ENCODE assay signal across 38 cellular contexts in genomic region chr5:66684663-66685062, GRCh38.
"Had no signal": no experiment of that assay in that cellular context is flagged by ENCODE, and none has a peak within 500 bp of the region (broad histone marks: within the 10 kb centered on the region; RNA-seq: fewer than 3 reads in every experiment).

No MANE protein-coding gene starts in this region.

- H3K9me3 ChIP-seq: adrenal gland, body of pancreas, breast epithelium had no signal

- H3K27me3 ChIP-seq: adrenal gland, body of pancreas, brain microvascular endothelial cell, breast epithelium had no signal

- DNase-seq: activated B cell treated with CpG ODN at 0.5 μM for 24 hours; activated CD4-positive, alpha-beta memory T cell treated with anti-CD3 and anti-CD28 coated beads for 36 hours; activated CD4-positive, alpha-beta T cell treated with anti-CD3 and anti-CD28 coated beads for 4 hours; activated CD4-positive, alpha-beta T cell treated with anti-CD3 and anti-CD28 coated beads, Interleukin-2, amount 10 ng/mL, durations not matched to agents 24 days and 14 days; activated CD4-positive, alpha-beta T cell treated with anti-CD3 and anti-CD28 coated beads, Interleukin-2, amount 50 U/mL, for 1 hour; activated CD4-positive, alpha-beta T cell treated with anti-CD3 and anti-CD28 coated beads, Interleukin-2, amount 50 U/mL, for 4 hours; activated CD4-positive, CD25-positive, alpha-beta regulatory T cell treated with anti-CD3 and anti-CD28 coated beads, Interleukin-2, amount 50 U/mL, for 72 hours; activated CD8-positive, alpha-beta memory T cell treated with anti-CD3 and anti-CD28 coated beads, Interleukin-2, amount 50 U/mL, for 4 hours; activated CD8-positive, alpha-beta T cell treated with anti-CD3 and anti-CD28 coated beads for 36 hours; activated effector memory CD4-positive, alpha-beta T cell treated with anti-CD3 and anti-CD28 coated beads, Interleukin-2, amount 50 U/mL, for 16 hours; activated gamma-delta T cell treated with Interleukin-2 at 50 U/mL for 16 hours; activated naive CD4-positive, alpha-beta T cell; activated naive CD4-positive, alpha-beta T cell treated with anti-CD3 and anti-CD28 coated beads for 36 hours; activated naive CD4-positive, alpha-beta T cell treated with anti-CD3 and anti-CD28 coated beads, Interleukin-2, amount 50 U/mL, for 16 hours; activated naive CD8-positive, alpha-beta T cell treated with anti-CD3 and anti-CD28 coated beads for 36 hours; activated T-cell treated with anti-CD3 and anti-CD28 coated beads for 4 hours; activated T-cell treated with anti-CD3 and anti-CD28 coated beads, Interleukin-2, amount 50 U/mL, for 1 hour; activated T-cell treated with anti-CD3 and anti-CD28 coated beads, Interleukin-2, amount 50 U/mL, for 4 hours; activated T-cell treated with anti-CD3 and anti-CD28 coated beads, Interleukin-2, amount 50 U/mL, for 72 hours; adrenal gland; amniotic stem cell; aorta; body of pancreas; brain microvascular endothelial cell; cerebellar nuclear complex; T-helper 1 cell; T-helper 2 cell; T-helper 9 cell had no signal

- H3K27ac ChIP-seq: adrenal gland, brain microvascular endothelial cell, breast epithelium, VCaP had no signal

- H3K9me3 Mint-ChIP-seq: activated B cell treated with CpG ODN at 0.5 μM for 24 hours; activated CD4-positive, alpha-beta memory T cell treated with anti-CD3 and anti-CD28 coated beads for 36 hours; activated CD4-positive, alpha-beta T cell treated with anti-CD3 and anti-CD28 coated beads, Interleukin-2, amount 10 ng/mL, durations not matched to agents 24 days and 14 days; activated CD8-positive, alpha-beta T cell treated with anti-CD3 and anti-CD28 coated beads for 36 hours; activated naive CD4-positive, alpha-beta T cell treated with anti-CD3 and anti-CD28 coated beads for 36 hours; activated naive CD4-positive, alpha-beta T cell treated with anti-CD3 and anti-CD28 coated beads, Interleukin-2, amount 50 U/mL, for 72 hours; activated naive CD8-positive, alpha-beta T cell treated with anti-CD3 and anti-CD28 coated beads for 36 hours; activated T-cell treated with anti-CD3 and anti-CD28 coated beads, Interleukin-2, amount 50 U/mL, for 4 hours; activated T-cell treated with anti-CD3 and anti-CD28 coated beads, Interleukin-2, amount 50 U/mL, for 72 hours; activated T-helper 1 cell treated with anti-CD3 and anti-CD28 coated beads, Interleukin-12 subunit alpha, Interleukin-12 subunit beta, Interleukin-2, Interleukin-4 antibody, amounts not matched to agents 30 ng/mL and 10 ng/mL and 1 ng/mL, durations not matched to agents 14 hours and 24 hours and 36 hours; activated T-helper 17 cell treated with anti-CD3 and anti-CD28 coated beads, Interleukin-2, amount 50 U/mL, for 72 hours; central memory CD8-positive, alpha-beta T cell; T-helper 1 cell treated with Interleukin-12 subunit alpha and Interleukin-12 subunit beta and Interleukin-4 antibody, amounts not matched to agents 30 μg/mL and 1 μg/mL, for 36 hours; T-helper 2 cell treated with Interferon-gamma antibody and Interleukin-4, amounts not matched to agents 5 μg/mL and 100 μg/mL, for 36 hours had no signal

- H3K36me3 Mint-ChIP-seq: activated CD4-positive, alpha-beta memory T cell treated with anti-CD3 and anti-CD28 coated beads for 36 hours; activated naive CD4-positive, alpha-beta T cell treated with anti-CD3 and anti-CD28 coated beads, Interleukin-2, amount 50 U/mL, for 72 hours; activated naive CD8-positive, alpha-beta T cell treated with anti-CD3 and anti-CD28 coated beads for 36 hours had no signal

- H3K4me3 Mint-ChIP-seq: activated B cell treated with CpG ODN at 0.5 μM for 24 hours; activated CD4-positive, alpha-beta memory T cell treated with anti-CD3 and anti-CD28 coated beads for 36 hours; activated CD4-positive, alpha-beta T cell treated with anti-CD3 and anti-CD28 coated beads, Interleukin-2, amount 10 ng/mL, durations not matched to agents 24 days and 14 days; activated CD8-positive, alpha-beta T cell treated with anti-CD3 and anti-CD28 coated beads for 36 hours; activated naive CD4-positive, alpha-beta T cell treated with anti-CD3 and anti-CD28 coated beads for 36 hours; activated naive CD8-positive, alpha-beta T cell treated with anti-CD3 and anti-CD28 coated beads for 36 hours; activated T-cell treated with anti-CD3 and anti-CD28 coated beads, Interleukin-2, amount 50 U/mL, for 4 hours; activated T-cell treated with anti-CD3 and anti-CD28 coated beads, Interleukin-2, amount 50 U/mL, for 72 hours; activated T-helper 1 cell treated with anti-CD3 and anti-CD28 coated beads, Interleukin-12 subunit alpha, Interleukin-12 subunit beta, Interleukin-2, Interleukin-4 antibody, amounts not matched to agents 30 ng/mL and 10 ng/mL and 1 ng/mL, durations not matched to agents 14 hours and 24 hours and 36 hours; activated T-helper 17 cell treated with anti-CD3 and anti-CD28 coated beads, Interleukin-2, amount 50 U/mL, for 72 hours; central memory CD8-positive, alpha-beta T cell; T-helper 1 cell treated with Interleukin-12 subunit alpha and Interleukin-12 subunit beta and Interleukin-4 antibody, amounts not matched to agents 30 μg/mL and 1 μg/mL, for 36 hours; T-helper 2 cell treated with Interferon-gamma antibody and Interleukin-4, amounts not matched to agents 5 μg/mL and 100 μg/mL, for 36 hours had no signal

- H3K4me1 Mint-ChIP-seq: activated B cell treated with CpG ODN at 0.5 μM for 24 hours; activated CD4-positive, alpha-beta T cell treated with anti-CD3 and anti-CD28 coated beads, Interleukin-2, amount 10 ng/mL, durations not matched to agents 24 days and 14 days; activated naive CD8-positive, alpha-beta T cell treated with anti-CD3 and anti-CD28 coated beads for 36 hours; activated T-helper 17 cell treated with anti-CD3 and anti-CD28 coated beads, Interleukin-2, amount 50 U/mL, for 72 hours; central memory CD8-positive, alpha-beta T cell had no signal

- FAIRE-seq: astrocyte, TTC549 had no signal

- ATAC-seq: activated CD8-positive, alpha-beta T cell treated with anti-CD3 and anti-CD28 coated beads for 36 hours; activated naive CD4-positive, alpha-beta T cell treated with anti-CD3 and anti-CD28 coated beads, Interleukin-2, amount 50 U/mL, for 72 hours; activated T-cell treated with anti-CD3 and anti-CD28 coated beads, Interleukin-2, amount 50 U/mL, for 4 hours; activated T-cell treated with anti-CD3 and anti-CD28 coated beads, Interleukin-2, amount 50 U/mL, for 72 hours; activated T-helper 17 cell treated with anti-CD3 and anti-CD28 coated beads, Interleukin-2, amount 50 U/mL, for 72 hours; body of pancreas had no signal

- H3K27me3 Mint-ChIP-seq: activated B cell treated with CpG ODN at 0.5 μM for 24 hours; activated CD4-positive, alpha-beta memory T cell treated with anti-CD3 and anti-CD28 coated beads for 36 hours; activated CD8-positive, alpha-beta T cell treated with anti-CD3 and anti-CD28 coated beads for 36 hours; activated naive CD8-positive, alpha-beta T cell treated with anti-CD3 and anti-CD28 coated beads for 36 hours; central memory CD8-positive, alpha-beta T cell had no signal

- H3K27ac Mint-ChIP-seq: activated B cell treated with CpG ODN at 0.5 μM for 24 hours; activated CD4-positive, alpha-beta memory T cell treated with anti-CD3 and anti-CD28 coated beads for 36 hours; activated CD4-positive, alpha-beta T cell treated with anti-CD3 and anti-CD28 coated beads, Interleukin-2, amount 10 ng/mL, durations not matched to agents 24 days and 14 days; activated CD8-positive, alpha-beta T cell treated with anti-CD3 and anti-CD28 coated beads for 36 hours; activated naive CD4-positive, alpha-beta T cell treated with anti-CD3 and anti-CD28 coated beads for 36 hours; activated naive CD4-positive, alpha-beta T cell treated with anti-CD3 and anti-CD28 coated beads, Interleukin-2, amount 50 U/mL, for 72 hours; activated naive CD8-positive, alpha-beta T cell treated with anti-CD3 and anti-CD28 coated beads for 36 hours; activated T-cell treated with anti-CD3 and anti-CD28 coated beads, Interleukin-2, amount 50 U/mL, for 72 hours; activated T-helper 1 cell treated with anti-CD3 and anti-CD28 coated beads, Interleukin-12 subunit alpha, Interleukin-12 subunit beta, Interleukin-2, Interleukin-4 antibody, amounts not matched to agents 30 ng/mL and 10 ng/mL and 1 ng/mL, durations not matched to agents 14 hours and 24 hours and 36 hours; activated T-helper 17 cell treated with anti-CD3 and anti-CD28 coated beads, Interleukin-2, amount 50 U/mL, for 72 hours; T-helper 1 cell treated with Interleukin-12 subunit alpha and Interleukin-12 subunit beta and Interleukin-4 antibody, amounts not matched to agents 30 μg/mL and 1 μg/mL, for 36 hours; T-helper 2 cell treated with Interferon-gamma antibody and Interleukin-4, amounts not matched to agents 5 μg/mL and 100 μg/mL, for 36 hours had no signal

- H3K4me3 ChIP-seq: adrenal gland, body of pancreas, breast epithelium had no signal

- H3K36me3 ChIP-seq: adrenal gland, brain microvascular endothelial cell, breast epithelium had no signal

- H3K4me1 ChIP-seq: breast epithelium had no signal
